ENCODE assay signal across 9 cellular contexts in genomic region chr9:6598249-6598725, GRCh38. TPM values are rescaled to one million over a fixed set of nuclear protein-coding genes. Genes with fewer than 3 reads are reported as not detected.
A peak's percentile ranks its signal among the peaks of the same experiment; 100 is the strongest.
DNase-seq lines count a peak whose midpoint lies in the region; ATAC-seq and TF ChIP-seq lines count a peak whose summit lies in the region.
"Had no signal": no experiment of that assay in that cellular context is flagged by ENCODE, and none has a peak within 500 bp of the region (broad histone marks: within the 10 kb centered on the region; RNA-seq: fewer than 3 reads in every experiment).

No MANE protein-coding gene starts in this region.

- H3K4me3 ChIP-seq in epithelial cell of esophagus (ENCODE audit: low read length) = no peak overlapping the region
- no peak overlapping the region for H3K4me3 ChIP-seq in Karpas-422 (ENCODE audit: low read length)

- H3K36me3 ChIP-seq in Karpas-422 (ENCODE audit: insufficient read depth, low read length) = no peaks in the 10 kb centered on the region

- no peaks in the 10 kb centered on the region for H3K27me3 ChIP-seq in Karpas-422 (ENCODE audit: low read length)

- no peaks in the 10 kb centered on the region for H4K20me1 ChIP-seq in Karpas-422 (ENCODE audit: insufficient read depth, low read depth, low read length)

- H3K79me2 ChIP-seq in Karpas-422 (ENCODE audit: low read length) = no peaks in the 10 kb centered on the region

- no peak overlapping the region for H2AFZ ChIP-seq in Karpas-422 (ENCODE audit: low read length)

- no peak overlapping the region for H3K4me2 ChIP-seq in Karpas-422 (ENCODE audit: low read depth, low read length, poor library complexity, severe bottlenecking)

- no peaks in the 10 kb centered on the region for H3K4me1 ChIP-seq in Karpas-422 (ENCODE audit: low read length)

- DNase-seq in GM20000 (ENCODE audit: low spot score) (peak; percentile 87), epithelial cell of esophagus (ENCODE audit: low read depth) (peak; percentile 56), Karpas-422 (no peak), NCI-H526 treated with DMSO at 0.1 percent for 48 hours (lab: John Stamatoyannopoulos, UW) (no peak), iPS-NIHi11 (ENCODE audit: low spot score) (no peak), Ammon's horn (ENCODE audit: low spot score) (no peak)
- DNase-seq: occipital lobe had no signal

- no peak for TF ChIP-seq CTCF in GM20000 (IDR thresholded peaks at IDR 0.05; ENCODE audit: extremely low read depth, missing control alignments)
- no peak for TF ChIP-seq CTCF in epithelial cell of esophagus (IDR thresholded peaks at IDR 0.05; ENCODE audit: insufficient read depth, low read depth, low read length, missing control alignments)

- ATAC-seq in GM18520 (IDR thresholded peaks at IDR 0.05; ENCODE audit: unreplicated experiment) (peak; percentile 90), HG03135 (IDR thresholded peaks at IDR 0.05; ENCODE audit: unreplicated experiment) (peak; percentile 98)

- H3K9me2 ChIP-seq in Karpas-422 (replicated peaks; ENCODE audit: insufficient read depth, low read length) = no peaks in the 10 kb centered on the region

- H3K9me3 ChIP-seq in Karpas-422 (ENCODE audit: low read length) = no peaks in the 10 kb centered on the region

- no peak overlapping the region for H3K9ac ChIP-seq in Karpas-422 (ENCODE audit: low read length)

- no peak overlapping the region for H3K27ac ChIP-seq in Karpas-422 (ENCODE audit: low read length)

RNA-seq across cellular contexts. Expression of gene GLDC, which starts 47.2 kb away (rescaled TPM):
- not detected in 2 replicates for total RNA-seq in Karpas-422 (2014; rRNA removed; shearing (Covaris generic); ENCODE audit: low replicate concordance)

Comparison
In these comparisons a context has a peak if more than half of its experiments do, and no peak if none do; other contexts are left out.
1. DNase-seq: peak in GM20000 (single experiment) and epithelial cell of esophagus (single experiment); none in Karpas-422 (single experiment), NCI-H526 treated with DMSO at 0.1 percent for 48 hours (single experiment), iPS-NIHi11 (single experiment) and Ammon's horn (single experiment).